Comparison of ENCODE assay signal across 17 cellular contexts in genomic region chr9:113584728-113585442, GRCh38.
DNase-seq lines count a peak whose midpoint lies in the region; ATAC-seq and TF ChIP-seq lines count a peak whose summit lies in the region.
"Had no signal": no experiment of that assay in that cellular context is flagged by ENCODE, and none has a peak within 500 bp of the region (broad histone marks: within the 10 kb centered on the region; RNA-seq: fewer than 3 reads in every experiment).

No MANE protein-coding gene starts in this region.

- H3K4me1 ChIP-seq in CD4-positive, alpha-beta memory T cell (ENCODE audit: insufficient read depth, low read length) = peaks cover 55% of the 10 kb centered on the region
- peaks cover 26 to 29% of the 10 kb centered on the region in 2 donors for H3K4me1 ChIP-seq in naive thymus-derived CD4-positive, alpha-beta T cell (ENCODE audit: control insufficient read depth in 2 of 2, insufficient read depth in 2 of 2, low read length in 2 of 2)
- H3K4me1 ChIP-seq in Caco-2 = peaks cover 7% of the 10 kb centered on the region; the same call in 1 of the 2 replicates
- H3K4me1 ChIP-seq in trophoblast cell (ENCODE audit: control insufficient read depth in 1 of 2, insufficient read depth in 2 of 2, low read length in 2 of 2) = peaks cover 13% of the 10 kb centered on the region in 2 experiments
- H3K4me1 ChIP-seq: neural progenitor cell had no signal

- peaks cover 77% of the 10 kb centered on the region for H3K36me3 Mint-ChIP-seq in activated T-cell treated with anti-CD3 and anti-CD28 coated beads, Interleukin-2, amount 50 U/mL, for 24 hours (ENCODE audit: low read depth)
- peaks cover 32 to 54% of the 10 kb centered on the region in 2 donors for H3K36me3 Mint-ChIP-seq in CD4-positive, alpha-beta memory T cell
- peaks cover 0 to 19% (median 8%) of the 10 kb centered on the region in 5 donors for H3K36me3 Mint-ChIP-seq in naive thymus-derived CD4-positive, alpha-beta T cell
- H3K36me3 Mint-ChIP-seq in Caco-2 (ENCODE audit: insufficient read depth, unreplicated experiment) = peaks cover 27% of the 10 kb centered on the region

- H2AFZ ChIP-seq in trophoblast cell (ENCODE audit: insufficient read depth, low read length, poor library complexity) = no peak overlapping the region
- H2AFZ ChIP-seq: neural progenitor cell had no signal

- H3K4ac ChIP-seq in trophoblast cell (ENCODE audit: low read depth, low read length) = no peak overlapping the region

- H2BK5ac ChIP-seq in trophoblast cell (ENCODE audit: low read depth, low read length, poor library complexity) = no peak overlapping the region

- no peak for DNase-seq in activated T-cell treated with anti-CD3 and anti-CD28 coated beads, Interleukin-2, amount 50 U/mL, for 24 hours
- DNase-seq in activated T-cell treated with anti-CD3 and anti-CD28 coated beads for 4 hours (no peak), amniotic epithelial cell (ENCODE audit: low read depth) (peak; percentile 74), Caco-2 (no peak), trophoblast cell (no peak)
- DNase-seq in CD4-positive, alpha-beta memory T cell = no peak
- no peak for DNase-seq in naive thymus-derived CD4-positive, alpha-beta T cell
- DNase-seq: activated CD8-positive, alpha-beta memory T cell treated with anti-CD3 and anti-CD28 coated beads for 24 hours; body of pancreas; EL; esophagus squamous epithelium; HFFc6; NCI-H1694; stimulated activated naive CD4-positive, alpha-beta T cell treated with Interleukin-2 at 50 U/mL for 16 hours; SW 1271 had no signal

- H3K9me3 Mint-ChIP-seq in activated T-cell treated with anti-CD3 and anti-CD28 coated beads, Interleukin-2, amount 50 U/mL, for 24 hours = no peaks in the 10 kb centered on the region
- peaks cover 0 to 3% (median 0%) of the 10 kb centered on the region in 8 donors for H3K9me3 Mint-ChIP-seq in CD4-positive, alpha-beta memory T cell
- H3K9me3 Mint-ChIP-seq in naive thymus-derived CD4-positive, alpha-beta T cell = no peaks in the 10 kb centered on the region
- no peaks in the 10 kb centered on the region for H3K9me3 Mint-ChIP-seq in Caco-2 (ENCODE audit: unreplicated experiment)
- H3K9me3 Mint-ChIP-seq: HFFc6, neural progenitor cell had no signal

- H4K8ac ChIP-seq in trophoblast cell (ENCODE audit: low read depth, low read length) = no peak overlapping the region

- WGBS in trophoblast cell (ENCODE audit: extremely low coverage, insufficient coverage, insufficient read length) = no CpG with 5 or more reads among the region's 8 CpGs

- no peak overlapping the region for H3K4me3 ChIP-seq in CD4-positive, alpha-beta memory T cell (ENCODE audit: low read length in 2 of 2)
- no peak overlapping the region for H3K4me3 ChIP-seq in naive thymus-derived CD4-positive, alpha-beta T cell (ENCODE audit: low read length)
- H3K4me3 ChIP-seq in Caco-2 (ENCODE audit: low read depth, low read length) (no peak overlapping the region), trophoblast cell (ENCODE audit: low read depth, low read length) (no peak overlapping the region)
- H3K4me3 ChIP-seq: body of pancreas, esophagus squamous epithelium, neural progenitor cell had no signal

- no peak overlapping the region for H2BK12ac ChIP-seq in trophoblast cell (ENCODE audit: low read length)

- no peaks in the 10 kb centered on the region for H3K27me3 ChIP-seq in CD4-positive, alpha-beta memory T cell (ENCODE audit: insufficient read depth, low read length)
- no peaks in the 10 kb centered on the region for H3K27me3 ChIP-seq in naive thymus-derived CD4-positive, alpha-beta T cell (ENCODE audit: control insufficient read depth in 2 of 2, insufficient read depth in 2 of 2, low read length in 2 of 2)
- H3K27me3 ChIP-seq in Caco-2 (replicated peaks; ENCODE audit: control insufficient read depth, insufficient read depth, low read length) = no peaks in the 10 kb centered on the region
- no peaks in the 10 kb centered on the region for H3K27me3 ChIP-seq in trophoblast cell (ENCODE audit: insufficient read depth, low read length)
- H3K27me3 ChIP-seq: body of pancreas, esophagus squamous epithelium, neural progenitor cell had no signal

- H3K23ac ChIP-seq in trophoblast cell (ENCODE audit: low read length) = no peak overlapping the region

- no peak overlapping the region for H3K27ac ChIP-seq in CD4-positive, alpha-beta memory T cell (ENCODE audit: low read depth, low read length)
- no peak overlapping the region for H3K27ac ChIP-seq in naive thymus-derived CD4-positive, alpha-beta T cell (ENCODE audit: low read depth, low read length)
- H3K27ac ChIP-seq in trophoblast cell (ENCODE audit: low read depth, low read length) = no peak overlapping the region
- H3K27ac ChIP-seq: neural progenitor cell had no signal

- no peak overlapping the region for H2AK5ac ChIP-seq in trophoblast cell (ENCODE audit: low read length)

- H3K4me2 ChIP-seq in trophoblast cell (ENCODE audit: low read length) = no peak overlapping the region
- H3K4me2 ChIP-seq: neural progenitor cell had no signal

- CTCF ChIA-PET in CD4-positive, alpha-beta memory T cell (lab: Charles Lee; ENCODE audit: partially characterized antibody) = interaction anchor here (1.0 to 17.1 kb wide), 5 partner anchors 10 to 137 kb away, joined by 3 to 322 read pairs (median 7); no protein-coding TSS in a partner anchor
- CTCF ChIA-PET in naive thymus-derived CD4-positive, alpha-beta T cell (lab: Charles Lee) = interaction anchor here (1.5 to 6.0 kb wide), 3 partner anchors 138 to 309 kb away, joined by 5 to 80 read pairs (median 35); partner anchors contain the start of genes CDC26 and PRPF4
- CTCF ChIA-PET in Caco-2 (lab: Charles Lee) = interaction anchor here (1.4 kb wide), 1 partner anchor 73 kb away, joined by 3 read pairs; no protein-coding TSS in a partner anchor

- H3K9me3 ChIP-seq in CD4-positive, alpha-beta memory T cell (ENCODE audit: control insufficient read depth in 1 of 2, low read length in 2 of 2) = no peaks in the 10 kb centered on the region
- no peaks in the 10 kb centered on the region for H3K9me3 ChIP-seq in naive thymus-derived CD4-positive, alpha-beta T cell (ENCODE audit: control insufficient read depth in 2 of 3, low read length in 3 of 3)
- H3K9me3 ChIP-seq in Caco-2 = no peaks in the 10 kb centered on the region
- no peaks in the 10 kb centered on the region for H3K9me3 ChIP-seq in trophoblast cell (ENCODE audit: insufficient read depth, low read depth, low read length)
- H3K9me3 ChIP-seq: body of pancreas, esophagus squamous epithelium had no signal

- H3K79me2 ChIP-seq in trophoblast cell (ENCODE audit: control insufficient read depth, insufficient read depth, low read length, poor library complexity) = no peaks in the 10 kb centered on the region

- no peak overlapping the region for H3K18ac ChIP-seq in trophoblast cell (ENCODE audit: low read length)

- no peak overlapping the region for H4K12ac ChIP-seq in trophoblast cell (ENCODE audit: low read depth, low read length)

- no peak for ATAC-seq in naive thymus-derived CD4-positive, alpha-beta T cell
- ATAC-seq in GM18519 (IDR thresholded peaks at IDR 0.05; ENCODE audit: low FRiP score, unreplicated experiment) = no peak
- ATAC-seq: body of pancreas had no signal

- no peak overlapping the region for H2BK120ac ChIP-seq in trophoblast cell (ENCODE audit: insufficient read depth, low read length, poor library complexity)

- no TSS peak for BruUV-seq in Caco-2 (replicated peaks; lab: Mats Ljungman, UMichigan)

- H3K27me3 Mint-ChIP-seq in activated T-cell treated with anti-CD3 and anti-CD28 coated beads, Interleukin-2, amount 50 U/mL, for 24 hours = no peaks in the 10 kb centered on the region
- H3K27me3 Mint-ChIP-seq in CD4-positive, alpha-beta memory T cell = no peaks in the 10 kb centered on the region
- no peaks in the 10 kb centered on the region for H3K27me3 Mint-ChIP-seq in naive thymus-derived CD4-positive, alpha-beta T cell
- no peaks in the 10 kb centered on the region for H3K27me3 Mint-ChIP-seq in Caco-2 (ENCODE audit: insufficient read depth, unreplicated experiment)

- peak overlapping the region; percentile 79 for H3K27ac Mint-ChIP-seq in activated T-cell treated with anti-CD3 and anti-CD28 coated beads, Interleukin-2, amount 50 U/mL, for 24 hours
- H3K27ac Mint-ChIP-seq in CD4-positive, alpha-beta memory T cell = peak overlapping the region in 5 of 7 donors; percentile 47 to 75 (median 69)
- H3K27ac Mint-ChIP-seq in naive thymus-derived CD4-positive, alpha-beta T cell = peak overlapping the region; percentile 18 to 84 (median 73)
- no peak overlapping the region for H3K27ac Mint-ChIP-seq in Caco-2 (ENCODE audit: unreplicated experiment)
- H3K27ac Mint-ChIP-seq: HFFc6, neural progenitor cell had no signal

- no peak overlapping the region for H3K4me3 Mint-ChIP-seq in activated T-cell treated with anti-CD3 and anti-CD28 coated beads, Interleukin-2, amount 50 U/mL, for 24 hours
- no peak overlapping the region for H3K4me3 Mint-ChIP-seq in CD4-positive, alpha-beta memory T cell
- H3K4me3 Mint-ChIP-seq in naive thymus-derived CD4-positive, alpha-beta T cell = peak overlapping the region in 1 of 10 donors; percentile 28
- no peak overlapping the region for H3K4me3 Mint-ChIP-seq in Caco-2 (ENCODE audit: unreplicated experiment)
- H3K4me3 Mint-ChIP-seq: HFFc6, neural progenitor cell had no signal

- POLR2A ChIA-PET in CD4-positive, alpha-beta memory T cell (lab: Charles Lee; ENCODE audit: partially characterized antibody) = interaction anchor here (0.6 to 8.7 kb wide), 3 partner anchors 67 to 346 kb away, joined by 3 to 342 read pairs (median 3); no protein-coding TSS in a partner anchor
- POLR2A ChIA-PET in naive thymus-derived CD4-positive, alpha-beta T cell (lab: Charles Lee) = no interaction called here
- POLR2A ChIA-PET in Caco-2 (lab: Charles Lee) = no interaction called here

- peaks cover 78% of the 10 kb centered on the region for H3K4me1 Mint-ChIP-seq in activated T-cell treated with anti-CD3 and anti-CD28 coated beads, Interleukin-2, amount 50 U/mL, for 24 hours (ENCODE audit: low read depth)
- peaks cover 41 to 86% (median 66%) of the 10 kb centered on the region in 4 donors for H3K4me1 Mint-ChIP-seq in CD4-positive, alpha-beta memory T cell
- H3K4me1 Mint-ChIP-seq in naive thymus-derived CD4-positive, alpha-beta T cell = peaks cover 39 to 82% (median 66%) of the 10 kb centered on the region in 7 donors
- no peaks in the 10 kb centered on the region for H3K4me1 Mint-ChIP-seq in Caco-2 (ENCODE audit: low read depth, unreplicated experiment)

- no peak overlapping the region for H4K91ac ChIP-seq in trophoblast cell (ENCODE audit: low read depth, low read length)

- H3K79me1 ChIP-seq in trophoblast cell (ENCODE audit: low read length) = peaks cover 8% of the 10 kb centered on the region

- intact Hi-C loops in CD4-positive, alpha-beta memory T cell (cut with micrococcal nuclease) = no loop called here
- intact Hi-C loops in naive thymus-derived CD4-positive, alpha-beta T cell (cut with micrococcal nuclease) = loop anchor here (5.0 kb wide), 2 partner anchors 278 to 363 kb away; partner anchors contain the start of genes FKBP15 (in 2 of the 2) and SLC31A1 (in 2 of the 2)
- intact Hi-C loops in Caco-2 (cut with micrococcal nuclease; ENCODE audit: unreplicated experiment) = no loop called here

- H3K9ac ChIP-seq in trophoblast cell (ENCODE audit: low read length) = no peak overlapping the region
- H3K9ac ChIP-seq: neural progenitor cell had no signal

- TF ChIP-seq CTCF in Caco-2 (IDR thresholded peaks at IDR 0.05; ENCODE audit: insufficient read depth in 1 of 2, low read depth in 1 of 2, low read length in 1 of 2, severe bottlenecking in 1 of 2, unreplicated experiment in 1 of 2) = no peak

- H3K14ac ChIP-seq in trophoblast cell (ENCODE audit: low read length) = no peak overlapping the region

- peaks cover 12% of the 10 kb centered on the region for H3K36me3 ChIP-seq in CD4-positive, alpha-beta memory T cell (ENCODE audit: insufficient read depth, low read length)
- H3K36me3 ChIP-seq in naive thymus-derived CD4-positive, alpha-beta T cell (ENCODE audit: control insufficient read depth in 2 of 3, insufficient read depth in 3 of 3, low read length in 3 of 3) = peaks cover 0 to 38% (median 0%) of the 10 kb centered on the region in 3 experiments
- H3K36me3 ChIP-seq in Caco-2 (ENCODE audit: control insufficient read depth, insufficient read depth, low read length) = peaks cover 2% of the 10 kb centered on the region; the same call in 1 of the 2 replicates
- H3K36me3 ChIP-seq in trophoblast cell (ENCODE audit: control insufficient read depth in 1 of 2, insufficient read depth in 2 of 2, low read length in 2 of 2) = peaks cover 32 to 43% of the 10 kb centered on the region in 2 experiments
- H3K36me3 ChIP-seq: neural progenitor cell had no signal

Comparison
In these comparisons a context has a peak if more than half of its experiments do, and no peak if none do; other contexts are left out.
1. intact Hi-C loops: an anchor here in naive thymus-derived CD4-positive, alpha-beta T cell (5.0 kb wide); none called in CD4-positive, alpha-beta memory T cell and Caco-2.